Comparison of ENCODE assay signal across 8 cellular contexts in the genomic region with DNA sequence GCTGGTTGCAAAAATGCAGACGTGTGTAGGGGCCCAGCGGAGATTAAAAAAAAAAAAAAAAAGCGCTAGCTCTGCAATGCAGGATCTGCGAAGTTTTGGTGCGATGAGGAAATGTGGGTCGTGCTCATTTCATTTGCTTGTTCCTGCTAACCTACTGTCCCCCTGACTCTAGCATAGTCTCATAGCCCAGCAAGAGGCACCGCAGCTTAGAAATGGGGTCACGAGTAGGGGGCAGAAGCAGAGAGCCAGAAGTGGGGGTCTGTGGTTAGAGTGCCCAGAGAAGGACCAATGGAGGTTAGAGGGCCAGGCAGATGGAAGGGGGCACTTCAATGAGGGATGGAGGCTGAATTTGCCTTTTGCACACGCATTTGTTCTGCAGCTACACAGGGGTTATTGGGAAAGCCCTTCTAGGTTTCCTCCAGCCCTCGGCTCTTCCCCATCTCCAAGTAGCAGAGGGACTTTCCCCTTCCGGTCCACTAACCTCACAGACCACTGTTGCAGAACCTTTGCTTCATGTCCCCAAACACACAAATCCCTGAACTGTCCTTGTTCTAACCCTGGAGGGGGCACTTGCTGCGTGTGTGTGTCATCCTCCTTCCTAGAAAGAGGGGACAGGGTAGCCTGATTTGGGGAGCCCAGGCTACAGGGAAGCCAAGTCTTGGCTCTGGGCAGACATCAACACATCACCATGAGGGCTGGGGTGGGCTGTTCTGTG. TPM values are rescaled to one million over a fixed set of nuclear protein-coding genes. Genes with fewer than 3 reads are reported as not detected.
A peak's percentile ranks its signal among the peaks of the same experiment; 100 is the strongest.
DNase-seq lines count a peak whose midpoint lies in the region; ATAC-seq and TF ChIP-seq lines count a peak whose summit lies in the region.

No MANE protein-coding gene starts in this region.

- no peak overlapping the region for H3K4me2 ChIP-seq in SU-DHL-6 (ENCODE audit: low read depth, low read length, poor library complexity, severe bottlenecking)

- CTCF ChIA-PET in Caco-2 (lab: Charles Lee) = no interaction called here

- peak; percentile 59 for DNase-seq in GM12865 (ENCODE audit: low read depth)
- DNase-seq in fibroblast of pulmonary artery (ENCODE audit: low read depth) = peak; percentile 24
- DNase-seq in sciatic nerve (ENCODE audit: low spot score) = no peak
- DNase-seq in Caco-2 = no peak
- no peak for DNase-seq in activated CD4-positive, alpha-beta T cell treated with anti-CD3 and anti-CD28 coated beads for 1 hour

- peaks cover 2% of the 10 kb centered on the region for H3K36me3 Mint-ChIP-seq in Caco-2 (ENCODE audit: insufficient read depth, unreplicated experiment)

- no peaks in the 10 kb centered on the region for H4K20me1 ChIP-seq in SU-DHL-6 (ENCODE audit: low read depth, low read length)

- H3K27ac ChIP-seq in SU-DHL-6 (ENCODE audit: low read depth, low read length) = no peak overlapping the region

- no TSS peak for BruUV-seq in Caco-2 (replicated peaks; lab: Mats Ljungman, UMichigan)

- no peak overlapping the region for H3K4me3 ChIP-seq in GM12865 (ENCODE audit: low read depth, low read length)
- H3K4me3 ChIP-seq in SU-DHL-6 (ENCODE audit: insufficient read depth, low read length, poor library complexity, severe bottlenecking) = no peak overlapping the region
- H3K4me3 ChIP-seq in fibroblast of pulmonary artery (replicated peaks; ENCODE audit: low read depth, low read length) = no peak overlapping the region
- H3K4me3 ChIP-seq in Caco-2 (ENCODE audit: low read depth, low read length) = no peak overlapping the region

- no peak overlapping the region for H3K4me3 Mint-ChIP-seq in Caco-2 (ENCODE audit: unreplicated experiment)

- intact Hi-C loops in sciatic nerve (cut with DNase I) = no loop called here
- intact Hi-C loops in Caco-2 (cut with micrococcal nuclease; ENCODE audit: unreplicated experiment) = no loop called here

- peak overlapping the region; percentile 4; the same call in 1 of the 2 replicates for H3K9ac ChIP-seq in SU-DHL-6 (ENCODE audit: low read length)

- peaks cover 55% of the 10 kb centered on the region for H3K4me1 Mint-ChIP-seq in Caco-2 (ENCODE audit: low read depth, unreplicated experiment)

- no peaks in the 10 kb centered on the region for H3F3A ChIP-seq in SU-DHL-6 (ENCODE audit: insufficient read depth)

- no peak for TF ChIP-seq CTCF in GM12865 (IDR thresholded peaks at IDR 0.05; ENCODE audit: insufficient read depth, low read depth, low read length, missing control alignments)
- no peak for TF ChIP-seq CTCF in SU-DHL-6 (IDR thresholded peaks at IDR 0.05; ENCODE audit: insufficient read depth, low read length, poor library complexity, severe bottlenecking)
- no peak for TF ChIP-seq CTCF in fibroblast of pulmonary artery (IDR thresholded peaks at IDR 0.05; ENCODE audit: low read length, missing control alignments)
- TF ChIP-seq CTCF in Caco-2 (IDR thresholded peaks at IDR 0.05; ENCODE audit: insufficient read depth in 1 of 2, low read depth in 1 of 2, low read length in 1 of 2, severe bottlenecking in 1 of 2, unreplicated experiment in 1 of 2) = no peak

- no peaks in the 10 kb centered on the region for H3K36me3 ChIP-seq in SU-DHL-6 (ENCODE audit: low read length)
- no peaks in the 10 kb centered on the region for H3K36me3 ChIP-seq in Caco-2 (ENCODE audit: control insufficient read depth, insufficient read depth, low read length)

- no peaks in the 10 kb centered on the region for H3K79me2 ChIP-seq in SU-DHL-6 (ENCODE audit: insufficient read depth, low read length)

- POLR2A ChIA-PET in Caco-2 (lab: Charles Lee) = interaction anchor here (0.6 kb wide), 1 partner anchor 89 kb away, joined by 3 read pairs; no protein-coding TSS in a partner anchor

- no peaks in the 10 kb centered on the region for H3K9me2 ChIP-seq in SU-DHL-6 (replicated peaks; ENCODE audit: insufficient read depth, low read length)

- H3K4me1 ChIP-seq in Caco-2 = peaks cover 64% of the 10 kb centered on the region

- no peaks in the 10 kb centered on the region for H3K9me3 Mint-ChIP-seq in Caco-2 (ENCODE audit: unreplicated experiment)

- no peaks in the 10 kb centered on the region for H3K27me3 ChIP-seq in SU-DHL-6 (ENCODE audit: low read length)
- no peaks in the 10 kb centered on the region for H3K27me3 ChIP-seq in Caco-2 (replicated peaks; ENCODE audit: control insufficient read depth, insufficient read depth, low read length)

- ATAC-seq in sciatic nerve (peak; percentile 1), HG03432 (IDR thresholded peaks at IDR 0.05; ENCODE audit: unreplicated experiment) (no peak), HG02642 (IDR thresholded peaks at IDR 0.05; ENCODE audit: poor library complexity, unreplicated experiment) (no peak)

- H3K27ac Mint-ChIP-seq in Caco-2 (ENCODE audit: unreplicated experiment) = no peak overlapping the region

- H3K9me3 ChIP-seq in SU-DHL-6 (ENCODE audit: insufficient read depth, low read length) (no peaks in the 10 kb centered on the region), Caco-2 (no peaks in the 10 kb centered on the region)

- no peaks in the 10 kb centered on the region for H3K27me3 Mint-ChIP-seq in Caco-2 (ENCODE audit: insufficient read depth, unreplicated experiment)

- peak overlapping the region; percentile 65 for H2AFZ ChIP-seq in SU-DHL-6 (ENCODE audit: low read depth, low read length, severe bottlenecking)

RNA-seq across cellular contexts. Expression of gene NR1D1, which starts 7.0 kb away (rescaled TPM):
- total RNA-seq in sciatic nerve = 69.8 TPM
- total RNA-seq in Caco-2 (2022) = 8.9 and 11.3 TPM in 2 replicates

RNA-seq across cellular contexts. Expression of gene MSL1, which starts 14.3 kb away (rescaled TPM):
- total RNA-seq in sciatic nerve (108 TPM), Caco-2 (2022) (82.6 and 86.9 TPM in 2 replicates)

RNA-seq across cellular contexts. Expression of gene CASC3, which starts 32.9 kb away (rescaled TPM):
- total RNA-seq in sciatic nerve = 135 TPM
- 102 and 110 TPM in 2 replicates for total RNA-seq in Caco-2 (2022)

RNA-seq across cellular contexts. Expression of gene THRA, which starts 44.7 kb away (rescaled TPM):
- total RNA-seq in sciatic nerve (72.0 TPM), Caco-2 (2022) (27.3 and 29.3 TPM in 2 replicates)

RNA-seq across cellular contexts. Expression of gene MED24, which starts 53.2 kb away (rescaled TPM):
- 74.7 TPM for total RNA-seq in sciatic nerve
- 119 and 122 TPM in 2 replicates for total RNA-seq in Caco-2 (2022)

Comparison
In these comparisons a context has a peak if more than half of its experiments do, and no peak if none do; other contexts are left out.
1. DNase-seq: peak in GM12865 (single experiment) and fibroblast of pulmonary artery (single experiment); none in sciatic nerve (single experiment), Caco-2 (0 of 2) and activated CD4-positive, alpha-beta T cell treated with anti-CD3 and anti-CD28 coated beads for 1 hour (single experiment).